ENCODE assay signal across 1 cellular context in the genomic region with DNA sequence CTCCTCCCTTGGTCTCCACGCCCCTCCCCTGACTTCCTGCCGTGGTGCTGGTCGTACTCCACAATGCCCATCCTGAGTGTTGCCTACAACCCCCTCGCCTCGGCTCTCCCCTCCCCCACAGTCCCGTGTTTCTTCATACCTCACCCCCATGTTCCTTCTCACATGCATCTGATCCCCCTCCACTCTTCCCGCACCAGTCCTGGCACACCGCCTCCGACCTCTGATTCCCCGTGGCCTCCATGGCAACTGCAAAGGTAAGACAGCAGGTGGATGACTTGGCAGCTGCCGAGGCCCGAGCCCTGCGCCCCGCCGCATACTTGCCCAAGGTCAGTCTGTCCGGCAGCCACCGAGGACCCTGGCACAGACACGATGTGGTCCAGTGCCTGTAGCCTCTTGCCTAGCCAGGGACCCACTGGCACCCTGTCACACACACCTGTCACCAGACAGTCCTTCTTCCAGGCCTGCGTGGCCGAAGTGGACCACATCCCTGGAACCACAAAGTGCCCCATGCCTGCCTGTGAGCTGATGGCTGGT.
TF ChIP-seq lines count a peak whose summit lies in the region.

No MANE protein-coding gene starts in this region.

TF ChIP-seq in GM23338, 12 proteins besides CTCF, POLR2A, EP300 and RAD21:
- TF ChIP-seq ZNF462 (CRISPR knock-in tag; IDR thresholded peaks at IDR 0.05), result no peak
- TF ChIP-seq ZNF114 (CRISPR knock-in tag; IDR thresholded peaks at IDR 0.05), result no peak
- TF ChIP-seq STAT1 (IDR thresholded peaks at IDR 0.05; ENCODE audit: unreplicated experiment), result no peak
- no peak for TF ChIP-seq EZH2 (IDR thresholded peaks at IDR 0.05; ENCODE audit: low read depth, unreplicated experiment)
- no peak for TF ChIP-seq CREB1 (CRISPR knock-in tag; IDR thresholded peaks at IDR 0.05; ENCODE audit: low read depth)
- TF ChIP-seq ETS1 (IDR thresholded peaks at IDR 0.05), result no peak
- TF ChIP-seq NANOG (IDR thresholded peaks at IDR 0.05; ENCODE audit: borderline replicate concordance), result no peak
- TF ChIP-seq POLR2AphosphoS5 (IDR thresholded peaks at IDR 0.05; ENCODE audit: low read depth), result no peak
- no peak for TF ChIP-seq JUNB (IDR thresholded peaks at IDR 0.05; ENCODE audit: unreplicated experiment)
- no peak for TF ChIP-seq EZH2phosphoT487 (IDR thresholded peaks at IDR 0.05; ENCODE audit: unreplicated experiment)
- TF ChIP-seq ZNF331 (CRISPR knock-in tag; IDR thresholded peaks at IDR 0.05; ENCODE audit: low read depth), result no peak
- no peak for TF ChIP-seq REST (IDR thresholded peaks at IDR 0.05; ENCODE audit: unreplicated experiment)
